26 cellular contexts compared by ENCODE assay signal in the genomic region with DNA sequence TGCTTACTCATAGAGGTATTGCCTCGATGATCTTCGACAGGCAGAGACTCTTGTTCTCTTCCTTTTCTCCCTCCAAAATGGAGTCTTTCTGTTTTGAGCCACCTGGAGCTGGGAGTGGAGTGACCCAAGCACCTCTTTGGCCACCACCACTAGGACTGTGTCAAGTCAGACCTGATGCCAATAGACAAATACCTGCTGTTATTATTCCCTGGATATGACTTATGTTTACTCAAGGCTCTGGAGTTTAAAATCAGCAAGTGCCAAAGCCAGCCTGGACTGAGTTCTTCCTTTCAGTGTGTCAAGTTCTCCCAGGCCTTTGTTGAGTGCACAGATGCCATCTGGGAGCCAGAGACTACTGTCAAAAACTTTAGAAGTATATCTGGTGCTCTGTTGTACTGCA.
"Had no signal": no experiment of that assay in that cellular context is flagged by ENCODE, and none has a peak within 500 bp of the region (broad histone marks: within the 10 kb centered on the region; RNA-seq: fewer than 3 reads in every experiment).

No MANE protein-coding gene starts in this region.

- H3K4me3 ChIP-seq: ascending aorta had no signal

- H3K36me3 ChIP-seq: ascending aorta had no signal

- ATAC-seq: activated CD8-positive, alpha-beta memory T cell treated with anti-CD3 and anti-CD28 coated beads, Interleukin-2, amount 10 ng/mL, durations not matched to agents 7 days and 5 days; activated CD8-positive, alpha-beta T cell treated with anti-CD3 and anti-CD28 coated beads, Interleukin-2, amount 10 ng/mL, durations not matched to agents 7 days and 5 days; activated naive CD8-positive, alpha-beta T cell treated with anti-CD3 and anti-CD28 coated beads, Interleukin-2, amount 50 U/mL, for 24 hours had no signal

- H3K9me3 ChIP-seq: ascending aorta had no signal

- DNase-seq: activated B cell treated with CpG ODN at 0.5 μM for 24 hours; activated CD4-positive, alpha-beta memory T cell treated with anti-CD3 and anti-CD28 coated beads, Interleukin-2, amount 10 ng/mL, durations not matched to agents 7 days and 5 days; activated CD4-positive, alpha-beta T cell treated with anti-CD3 and anti-CD28 coated beads for 4 hours; activated CD4-positive, alpha-beta T cell treated with anti-CD3 and anti-CD28 coated beads, Interleukin-2, amount 10 ng/mL, durations not matched to agents 24 days and 14 days; activated CD4-positive, alpha-beta T cell treated with anti-CD3 and anti-CD28 coated beads, Interleukin-2, amount 50 U/mL, for 48 hours; activated CD4-positive, CD25-positive, alpha-beta regulatory T cell treated with anti-CD3 and anti-CD28 coated beads, Interleukin-2, amount 50 U/mL, for 72 hours; activated CD8-positive, alpha-beta memory T cell treated with anti-CD3 and anti-CD28 coated beads for 24 hours; activated CD8-positive, alpha-beta memory T cell treated with anti-CD3 and anti-CD28 coated beads, Interleukin-2, amount 10 ng/mL, durations not matched to agents 7 days and 5 days; activated CD8-positive, alpha-beta memory T cell treated with anti-CD3 and anti-CD28 coated beads, Interleukin-2, amount 50 U/mL, for 48 hours; activated CD8-positive, alpha-beta T cell treated with anti-CD3 and anti-CD28 coated beads, Interleukin-2, amount 10 ng/mL, durations not matched to agents 7 days and 5 days; activated effector memory CD4-positive, alpha-beta T cell treated with Interleukin-2 at 50 U/mL for 16 hours; activated gamma-delta T cell; activated naive CD4-positive, alpha-beta T cell treated with anti-CD3 and anti-CD28 coated beads, Interleukin-2, amount 10 ng/mL, durations not matched to agents 7 days and 5 days; activated naive CD4-positive, alpha-beta T cell treated with Interleukin-2 at 50 U/mL for 16 hours; activated naive CD8-positive, alpha-beta T cell treated with anti-CD3 and anti-CD28 coated beads, Interleukin-2, amount 10 ng/mL, durations not matched to agents 7 days and 5 days; activated naive CD8-positive, alpha-beta T cell treated with anti-CD3 and anti-CD28 coated beads, Interleukin-2, amount 50 U/mL, for 24 hours; activated T-cell treated with anti-CD3 and anti-CD28 coated beads, Interleukin-2, amount 50 U/mL, for 24 hours; activated T-cell treated with anti-CD3 and anti-CD28 coated beads, Interleukin-2, amount 50 U/mL, for 48 hours; amygdala; anterior cingulate cortex; central memory CD4-positive, alpha-beta T cell; T-helper 1 cell; T-helper 2 cell; T-helper 9 cell had no signal

- H3K27ac ChIP-seq: ascending aorta, VCaP had no signal

- H3K27me3 ChIP-seq: ascending aorta had no signal

- H3K4me1 ChIP-seq: ascending aorta had no signal
